17 cellular contexts compared by ENCODE assay signal in the genomic region with DNA sequence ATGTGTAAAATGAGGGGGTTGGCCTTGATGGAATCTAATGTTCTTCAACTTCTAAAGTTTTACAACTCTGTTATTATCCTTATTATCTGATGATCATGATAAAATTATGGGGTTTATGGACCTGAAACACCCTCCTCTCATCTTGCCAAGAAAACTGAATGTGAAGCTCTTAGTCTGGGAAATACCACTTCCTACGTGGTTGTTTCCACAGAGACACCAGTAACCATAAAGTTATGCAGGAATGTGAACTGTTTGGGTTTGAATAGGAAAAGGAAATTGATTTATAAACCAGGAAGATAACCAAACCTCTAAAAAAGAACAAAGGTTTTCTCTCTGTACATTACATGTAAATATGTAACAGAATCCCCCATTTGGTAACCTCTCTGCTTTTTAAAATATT. TPM values are rescaled to one million over a fixed set of nuclear protein-coding genes. Genes with fewer than 3 reads are reported as not detected.
DNase-seq lines count a peak whose midpoint lies in the region; TF ChIP-seq lines count a peak whose summit lies in the region.
"Had no signal": no experiment of that assay in that cellular context is flagged by ENCODE, and none has a peak within 500 bp of the region (broad histone marks: within the 10 kb centered on the region; RNA-seq: fewer than 3 reads in every experiment).

No MANE protein-coding gene starts in this region.

- no peaks in the 10 kb centered on the region for H4K20me1 ChIP-seq in hepatocyte (ENCODE audit: insufficient read depth, poor library complexity, severe bottlenecking)

- H3K9me3 ChIP-seq in hepatocyte (ENCODE audit: low read depth) (no peaks in the 10 kb centered on the region), HAP-1 (no peaks in the 10 kb centered on the region)
- H3K9me3 ChIP-seq: adrenal gland, lower lobe of right lung had no signal

- H3K27ac ChIP-seq in brain microvascular endothelial cell (peak overlapping the region; percentile 74), hepatocyte (peak overlapping the region; percentile 28)
- H3K27ac ChIP-seq: adrenal gland, lower lobe of right lung had no signal

- H3K4me3 ChIP-seq in brain microvascular endothelial cell (ENCODE audit: low read depth, low read length) (no peak overlapping the region), hepatocyte (no peak overlapping the region), HAP-1 (no peak overlapping the region)
- H3K4me3 ChIP-seq: adrenal gland, lower lobe of right lung had no signal

- H2AFZ ChIP-seq in hepatocyte = no peak overlapping the region

- H3K4me2 ChIP-seq in hepatocyte = no peak overlapping the region

- no peaks in the 10 kb centered on the region for H3K27me3 ChIP-seq in brain microvascular endothelial cell (replicated peaks)
- H3K27me3 ChIP-seq in hepatocyte = no peaks in the 10 kb centered on the region
- H3K27me3 ChIP-seq in HAP-1 (ENCODE audit: low read depth) = no peaks in the 10 kb centered on the region
- H3K27me3 ChIP-seq: adrenal gland had no signal

- no peaks in the 10 kb centered on the region for H3K79me2 ChIP-seq in hepatocyte

- DNase-seq in HS-5 (ENCODE audit: low read depth) = peak; percentile 72
- peak; percentile 72 for DNase-seq in brain microvascular endothelial cell
- no peak for DNase-seq in hepatocyte (ENCODE audit: low spot score)
- no peak for DNase-seq in NCI-H2107 (lab: John Stamatoyannopoulos, UW)
- no peak for DNase-seq in cerebellar cortex (ENCODE audit: low spot score)
- DNase-seq in NCI-H510A treated with DMSO at 0.1 percent for 48 hours (lab: John Stamatoyannopoulos, UW) = no peak
- no peak for DNase-seq in HAP-1 (ENCODE audit: low spot score in 2 of 2)
- DNase-seq: activated CD4-positive, alpha-beta T cell treated with anti-CD3 and anti-CD28 coated beads, Interleukin-2, amount 10 ng/mL, durations not matched to agents 24 days and 14 days; activated T-cell treated with anti-CD3 and anti-CD28 coated beads, Interleukin-2, amount 50 U/mL, for 48 hours; adrenal gland; Calu3; effector CD4-positive, alpha-beta T cell; lower lobe of right lung; NCI-H1105 treated with DMSO at 0.1 percent for 48 hours; NCI-H526 treated with DMSO at 0.1 percent for 48 hours; stimulated activated CD4-positive, alpha-beta T cell treated with anti-CD3 and anti-CD28 coated beads, Interleukin-12 subunit alpha, Interleukin-12 subunit beta, amount 100 ng/mL, for 4 hours; substantia nigra had no signal

- no peaks in the 10 kb centered on the region for H3K9me2 ChIP-seq in hepatocyte (replicated peaks; ENCODE audit: insufficient read depth)

- H3K4me1 ChIP-seq in hepatocyte (ENCODE audit: insufficient read depth) = peaks cover 6% of the 10 kb centered on the region
- peaks cover 5% of the 10 kb centered on the region for H3K4me1 ChIP-seq in HAP-1
- H3K4me1 ChIP-seq: lower lobe of right lung had no signal

- 43% methylated on average over 1 of the region's 1 CpG for WGBS in hepatocyte (ENCODE audit: low lambda C conversion rate, missing lambda C conversion rate)

- in situ Hi-C loops in brain microvascular endothelial cell (cut with HindIII; ENCODE audit: low pct_ligation_motif_present, low sequenced_read_pairs) = no loop called here
- in situ Hi-C loops in HAP-1 (cut with MboI; ENCODE audit: low sequenced_read_pairs) = no loop called here

- TF ChIP-seq CTCF in brain microvascular endothelial cell (IDR thresholded peaks at IDR 0.05; ENCODE audit: low read depth, low read length, missing control alignments) (no peak), hepatocyte (IDR thresholded peaks at IDR 0.05; ENCODE audit: poor library complexity) (no peak)

- H3K36me3 ChIP-seq in brain microvascular endothelial cell (replicated peaks) = no peaks in the 10 kb centered on the region
- no peaks in the 10 kb centered on the region for H3K36me3 ChIP-seq in hepatocyte (replicated peaks; ENCODE audit: insufficient read depth, low read depth)
- H3K36me3 ChIP-seq in HAP-1 (replicated peaks) = no peaks in the 10 kb centered on the region
- H3K36me3 ChIP-seq: adrenal gland, lower lobe of right lung had no signal

RNA-seq across cellular contexts. Expression of a gene that starts 28.3 kb away (rescaled TPM):
- 44.8 and 49.6 TPM in 2 replicates for total RNA-seq in hepatocyte
- polyA plus RNA-seq in hepatocyte = 31.3 and 42.2 TPM in 2 replicates

Comparison
In these comparisons a context has a peak if more than half of its experiments do, and no peak if none do; other contexts are left out.
1. DNase-seq: peak in HS-5 (single experiment) and brain microvascular endothelial cell (single experiment); none in hepatocyte (single experiment), NCI-H2107 (single experiment), cerebellar cortex (single experiment), NCI-H510A treated with DMSO at 0.1 percent for 48 hours (single experiment) and HAP-1 (0 of 2).